27 cellular contexts compared by ENCODE assay signal in the genomic region with DNA sequence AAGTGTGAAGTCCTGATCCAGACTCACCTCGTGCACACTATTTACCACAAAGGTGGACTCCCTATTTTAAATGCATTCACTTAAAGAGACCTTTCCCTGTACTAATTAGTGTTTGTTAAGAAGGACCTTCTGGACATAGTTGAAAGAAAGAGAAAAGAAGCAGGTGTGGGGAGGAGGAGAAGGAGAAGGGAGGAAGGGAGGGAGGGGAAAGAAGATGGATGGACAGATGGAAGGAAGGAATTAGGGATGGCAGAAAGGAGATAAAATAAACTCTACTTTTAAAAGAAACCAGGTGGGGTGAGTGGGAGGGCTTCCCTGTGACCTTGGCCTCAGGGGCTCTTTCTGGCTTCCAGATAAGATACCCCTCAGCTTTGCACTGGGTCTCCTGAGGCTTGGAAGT. TPM values are rescaled to one million over a fixed set of nuclear protein-coding genes. Genes with fewer than 3 reads are reported as not detected.
DNase-seq lines count a peak whose midpoint lies in the region; ATAC-seq and TF ChIP-seq lines count a peak whose summit lies in the region.
"Had no signal": no experiment of that assay in that cellular context is flagged by ENCODE, and none has a peak within 500 bp of the region (broad histone marks: within the 10 kb centered on the region; RNA-seq: fewer than 3 reads in every experiment).

No MANE protein-coding gene starts in this region.

- H3K36me3 ChIP-seq in Caco-2 (ENCODE audit: control insufficient read depth, insufficient read depth, low read length), result no peaks in the 10 kb centered on the region

- ATAC-seq in CD4-positive, alpha-beta T cell (ENCODE audit: poor library complexity), result no peak
- ATAC-seq in HG03139 (IDR thresholded peaks at IDR 0.05; ENCODE audit: unreplicated experiment), result no peak
- ATAC-seq in HG02610 (IDR thresholded peaks at IDR 0.05; ENCODE audit: unreplicated experiment), result no peak
- ATAC-seq: body of pancreas, left lobe of liver had no signal

- BruUV-seq in Caco-2 (replicated peaks; lab: Mats Ljungman, UMichigan), result no TSS peak

- TF ChIP-seq CTCF in CD4-positive, alpha-beta T cell (IDR thresholded peaks at IDR 0.05), result no peak
- TF ChIP-seq CTCF in Caco-2 (IDR thresholded peaks at IDR 0.05; ENCODE audit: insufficient read depth in 1 of 2, low read depth in 1 of 2, low read length in 1 of 2, severe bottlenecking in 1 of 2, unreplicated experiment in 1 of 2) (no peak), brain (conservative IDR thresholded peaks at IDR 0.05) (no peak), nephron (IDR thresholded peaks at IDR 0.05; ENCODE audit: unreplicated experiment in 3 of 3) (no peak)

- peaks cover 29% of the 10 kb centered on the region for H3K4me1 Mint-ChIP-seq in CD4-positive, alpha-beta T cell (ENCODE audit: low read depth)
- H3K4me1 Mint-ChIP-seq in Caco-2 (ENCODE audit: low read depth, unreplicated experiment) (peaks cover 14% of the 10 kb centered on the region), brain (peaks cover 31% of the 10 kb centered on the region), nephron (peaks cover 11% of the 10 kb centered on the region)

- peaks cover 34% of the 10 kb centered on the region for H3K36me3 Mint-ChIP-seq in CD4-positive, alpha-beta T cell (ENCODE audit: low read depth)
- H3K36me3 Mint-ChIP-seq in Caco-2 (ENCODE audit: insufficient read depth, unreplicated experiment) (peaks cover 9% of the 10 kb centered on the region), brain (peaks cover 31% of the 10 kb centered on the region), nephron (ENCODE audit: low read depth) (peaks cover 31% of the 10 kb centered on the region)

- no peaks in the 10 kb centered on the region for H3K27me3 ChIP-seq in CD4-positive, alpha-beta T cell (ENCODE audit: control insufficient read depth, insufficient read depth, low read length)
- H3K27me3 ChIP-seq in Caco-2 (replicated peaks; ENCODE audit: control insufficient read depth, insufficient read depth, low read length), result no peaks in the 10 kb centered on the region
- H3K27me3 ChIP-seq: body of pancreas, hepatocyte, MG63, upper lobe of left lung had no signal

- H3K4me3 Mint-ChIP-seq in CD4-positive, alpha-beta T cell, result peak overlapping the region; percentile 60
- peak overlapping the region; percentile 93 for H3K4me3 Mint-ChIP-seq in Caco-2 (ENCODE audit: unreplicated experiment)
- peak overlapping the region; percentile 29 to 90 (median 64) for H3K4me3 Mint-ChIP-seq in brain
- peak overlapping the region; percentile 52 to 72 (median 67) for H3K4me3 Mint-ChIP-seq in nephron

- peaks cover 3% of the 10 kb centered on the region for H3K9me3 Mint-ChIP-seq in CD4-positive, alpha-beta T cell
- peaks cover 7% of the 10 kb centered on the region for H3K9me3 Mint-ChIP-seq in Caco-2 (ENCODE audit: unreplicated experiment)
- peaks cover 6 to 11% (median 9%) of the 10 kb centered on the region in 5 experiments for H3K9me3 Mint-ChIP-seq in brain
- peaks cover 12% of the 10 kb centered on the region for H3K9me3 Mint-ChIP-seq in nephron

- intact Hi-C loops in CD4-positive, alpha-beta T cell (cut with DNase I, micrococcal nuclease), result loop anchor here in 1 of 2 experiments (5.0 to 10.0 kb wide), 4 partner anchors 228 to 1080 kb away; partner anchors contain the start of genes ASPDH, CLDND2, ETFB and JOSD2
- intact Hi-C loops in Caco-2 (cut with micrococcal nuclease; ENCODE audit: unreplicated experiment), result no loop called here

- DNase-seq in CD4-positive, alpha-beta T cell, result no peak
- no peak for DNase-seq in Caco-2
- no peak for DNase-seq in activated effector memory CD4-positive, alpha-beta T cell treated with anti-CD3 and anti-CD28 coated beads, Interleukin-2, amount 50 U/mL, for 16 hours
- DNase-seq in activated gamma-delta T cell (lab: John Stamatoyannopoulos, UW), result no peak
- DNase-seq: activated CD4-positive, CD25-positive, alpha-beta regulatory T cell; activated T-cell treated with anti-CD3 and anti-CD28 coated beads, Interleukin-2, amount 50 U/mL, for 24 hours; body of pancreas; DMS53; effector CD8-positive, alpha-beta T cell; foreskin melanocyte; GDM1; HFFc6; MG63; NCI-H1417 treated with DMSO at 0.1 percent for 48 hours; NCI-H446; small intestine; stimulated activated CD4-positive, alpha-beta T cell treated with anti-CD3 and anti-CD28 coated beads, Interleukin-1b, Interleukin-23, amount 100 ng/mL, for 48 hours; upper lobe of left lung had no signal

- H3K4me3 ChIP-seq in Caco-2 (ENCODE audit: low read depth, low read length), result no peak overlapping the region
- H3K4me3 ChIP-seq: body of pancreas, hepatocyte, MG63 had no signal

- CTCF ChIA-PET in CD4-positive, alpha-beta T cell (lab: Charles Lee), result no interaction called here
- CTCF ChIA-PET in Caco-2 (lab: Charles Lee), result no interaction called here

- H3K9me3 ChIP-seq in CD4-positive, alpha-beta T cell (ENCODE audit: control insufficient read depth, low read length), result peaks cover 27% of the 10 kb centered on the region
- H3K9me3 ChIP-seq in Caco-2, result peaks cover 15% of the 10 kb centered on the region; the same call in 1 of the 2 replicates

- POLR2A ChIA-PET in CD4-positive, alpha-beta T cell (lab: Charles Lee), result no interaction called here
- POLR2A ChIA-PET in Caco-2 (lab: Charles Lee), result interaction anchor here (1.5 kb wide), 1 partner anchor 112 kb away, joined by 5 read pairs; no protein-coding TSS in a partner anchor

- H3K27ac Mint-ChIP-seq in CD4-positive, alpha-beta T cell, result no peak overlapping the region
- H3K27ac Mint-ChIP-seq in Caco-2 (ENCODE audit: unreplicated experiment) (no peak overlapping the region), brain (peak overlapping the region in 1 of 5 experiments; percentile 71), nephron (no peak overlapping the region)
- H3K27ac Mint-ChIP-seq: activated T-cell treated with anti-CD3 and anti-CD28 coated beads, Interleukin-2, amount 50 U/mL, for 24 hours; HFFc6 had no signal

- no peak overlapping the region for H3K27ac ChIP-seq in CD4-positive, alpha-beta T cell (ENCODE audit: low read depth, low read length)
- H3K27ac ChIP-seq: body of pancreas, hepatocyte, upper lobe of left lung had no signal

- H3K27me3 Mint-ChIP-seq in CD4-positive, alpha-beta T cell, result peaks cover 17% of the 10 kb centered on the region
- H3K27me3 Mint-ChIP-seq in Caco-2 (ENCODE audit: insufficient read depth, unreplicated experiment) (no peaks in the 10 kb centered on the region), brain (peaks cover 20% of the 10 kb centered on the region), nephron (ENCODE audit: low read depth) (peaks cover 5% of the 10 kb centered on the region)
- H3K27me3 Mint-ChIP-seq: IgD-negative memory B cell had no signal

- peaks cover 14% of the 10 kb centered on the region for H3K4me1 ChIP-seq in Caco-2

RNA-seq across cellular contexts. Expression of gene ZNF175, which starts 21.4 kb away (rescaled TPM):
- 1 to 10 TPM; 1.1 to 1.9 TPM for total RNA-seq in CD4-positive, alpha-beta T cell
- 8.7 and 11.5 TPM in 2 replicates for total RNA-seq in Caco-2 (2022)
- 4.9 TPM for polyA plus RNA-seq in brain (ENCODE audit: insufficient read depth, low read depth, low replicate concordance)

RNA-seq across cellular contexts. Expression of gene SIGLEC5, which starts 37.7 kb away (rescaled TPM):
- total RNA-seq in CD4-positive, alpha-beta T cell, result not detected
- total RNA-seq in Caco-2 (2022), result not detected in 2 replicates
- polyA plus RNA-seq in brain (ENCODE audit: insufficient read depth, low read depth, low replicate concordance), result 0.44 TPM
- total RNA-seq: hepatocyte, HFFc6, left lobe of liver, OCI-LY7 had no signal
- polyA plus RNA-seq: esophagus, hepatocyte, IgD-negative memory B cell, small intestine had no signal

RNA-seq across cellular contexts. Expression of gene SIGLEC14, which starts 54.1 kb away (rescaled TPM):
- total RNA-seq in CD4-positive, alpha-beta T cell, result 1 to 10 TPM in 1 of 2 experiments, under 1 TPM in 1; 0.87 to 1.3 TPM
- total RNA-seq in Caco-2 (2022), result not detected in 2 replicates
- 0.34 TPM for polyA plus RNA-seq in brain (ENCODE audit: insufficient read depth, low read depth, low replicate concordance)
- total RNA-seq: body of pancreas, HFFc6, OCI-LY7 had no signal
